ENCODE assay signal across 22 cellular contexts in genomic region chr4:161496-162284, GRCh38. TPM values are rescaled to one million over a fixed set of nuclear protein-coding genes. Genes with fewer than 3 reads are reported as not detected.
DNase-seq lines count a peak whose midpoint lies in the region; ATAC-seq, FAIRE-seq and TF ChIP-seq lines count a peak whose summit lies in the region.
"Had no signal": no experiment of that assay in that cellular context is flagged by ENCODE, and none has a peak within 500 bp of the region (broad histone marks: within the 10 kb centered on the region; RNA-seq: fewer than 3 reads in every experiment).

No MANE protein-coding gene starts in this region.

- no peak for TF ChIP-seq RAD21 in H1 (IDR thresholded peaks at IDR 0.05 in 1 of 2, conservative IDR thresholded peaks at IDR 0.05 in 1 of 2; ENCODE audit: low read depth in 2 of 2, low read length in 2 of 2)

- no peak overlapping the region for H3K4me3 Mint-ChIP-seq in progenitor cell of endocrine pancreas (ENCODE audit: low read depth)
- H3K4me3 Mint-ChIP-seq: naive thymus-derived CD8-positive, alpha-beta T cell had no signal

- H2AFZ ChIP-seq in H1 (ENCODE audit: low read length), result no peak overlapping the region

- H4K8ac ChIP-seq in H1 (ENCODE audit: extremely low read depth, insufficient read depth, low read length), result no peak overlapping the region

- CTCF ChIA-PET in H1 (lab: Charles Lee; ENCODE audit: partially characterized antibody), result no interaction called here

- H2BK20ac ChIP-seq in H1 (ENCODE audit: low read length), result no peak overlapping the region

- TF ChIP-seq CTCF in H1 (IDR thresholded peaks at IDR 0.05; ENCODE audit: control extremely low read depth in 1 of 3, insufficient read depth in 1 of 3, low read depth in 1 of 3, low read length in 3 of 3), result no peak
- TF ChIP-seq CTCF in progenitor cell of endocrine pancreas (IDR thresholded peaks at IDR 0.05; ENCODE audit: unreplicated experiment), result no peak
- TF ChIP-seq CTCF in omental fat pad (IDR thresholded peaks at IDR 0.05), result no peak

- H3K4me1 Mint-ChIP-seq in progenitor cell of endocrine pancreas (ENCODE audit: low read depth), result no peaks in the 10 kb centered on the region
- H3K4me1 Mint-ChIP-seq: naive thymus-derived CD8-positive, alpha-beta T cell had no signal

- DNase-seq in DMS 273 (lab: John Stamatoyannopoulos, UW; ENCODE audit: unreplicated experiment) (peak; percentile 5), DMS 273 treated with DMSO at 0.1 percent for 48 hours (lab: John Stamatoyannopoulos, UW) (no peak), NAMALWA (ENCODE audit: low spot score) (peak; percentile 6), H1 (ENCODE audit: low read depth in 1 of 2, low spot score in 2 of 2) (no peak), progenitor cell of endocrine pancreas (ENCODE audit: low spot score, unreplicated experiment) (no peak), omental fat pad (ENCODE audit: low spot score) (no peak)
- no peak for DNase-seq in activated CD4-positive, alpha-beta T cell treated with anti-CD3 and anti-CD28 coated beads, Interleukin-2, amount 50 U/mL, for 4 hours
- DNase-seq: activated CD4-positive, alpha-beta T cell treated with anti-CD3 and anti-CD28 coated beads for 4 hours; adrenal gland; central memory CD4-positive, alpha-beta T cell; effector CD4-positive, alpha-beta T cell; naive thymus-derived CD8-positive, alpha-beta T cell; NCI-H2107; NCI-H510A treated with DMSO at 0.1 percent for 48 hours; small intestine; stimulated activated CD4-positive, alpha-beta T cell treated with anti-CD3 and anti-CD28 coated beads, Interleukin-2, amount 100 ng/mL, for 48 hours had no signal

- H2AK5ac ChIP-seq in H1 (ENCODE audit: low read depth, low read length), result no peak overlapping the region

- H3K4me1 ChIP-seq in H1 (replicated peaks in 1 of 4; ENCODE audit: control insufficient read depth in 3 of 4, insufficient read depth in 4 of 4, low read length in 3 of 4), result no peaks in the 10 kb centered on the region
- H3K4me1 ChIP-seq: adrenal gland had no signal

- POLR2A ChIA-PET in H1 (lab: Charles Lee; ENCODE audit: partially characterized antibody), result no interaction called here

- no peaks in the 10 kb centered on the region for H3K79me1 ChIP-seq in H1 (ENCODE audit: low read depth, low read length)

- no peak overlapping the region for H3K4me2 ChIP-seq in H1 (ENCODE audit: insufficient read depth in 1 of 2, low read depth in 2 of 2, low read length in 2 of 2)
- H3K4me2 ChIP-seq: KMS-11 had no signal

- peak overlapping the region; percentile 69 for H3K27ac Mint-ChIP-seq in progenitor cell of endocrine pancreas
- H3K27ac Mint-ChIP-seq: naive thymus-derived CD8-positive, alpha-beta T cell had no signal

- TF ChIP-seq POLR2A in H1 (IDR thresholded peaks at IDR 0.05; ENCODE audit: control extremely low read depth in 1 of 2, low read depth in 2 of 2, low read length in 2 of 2), result no peak

- no peak overlapping the region for H2BK12ac ChIP-seq in H1 (ENCODE audit: low read depth, low read length)

- no peaks in the 10 kb centered on the region for H3K27me3 ChIP-seq in H1 (replicated peaks in 1 of 4; ENCODE audit: control insufficient read depth in 3 of 4, extremely low read depth in 1 of 4, insufficient read depth in 3 of 4, low read length in 3 of 4)
- H3K27me3 ChIP-seq: adrenal gland had no signal

- H3K79me2 ChIP-seq in H1 (ENCODE audit: control insufficient read depth in 1 of 2, insufficient read depth in 2 of 2, low read length in 2 of 2), result peaks cover 0 to 4% of the 10 kb centered on the region in 2 experiments; a peak in 1 of 4 replicates

- no peaks in the 10 kb centered on the region for H4K20me1 ChIP-seq in H1 (replicated peaks in 1 of 2; ENCODE audit: control insufficient read depth in 1 of 2, insufficient read depth in 2 of 2, low read length in 2 of 2)

- 95% methylated on average over 4 of the region's 4 CpGs; no CpG with 5 or more reads in 1 of the 2 experiments for WGBS in H1 (ENCODE audit: extremely low coverage in 1 of 2, insufficient coverage in 1 of 2, insufficient read length in 1 of 2, insufficient replicate concordance in 2 of 2, low coverage in 1 of 2, low lambda C conversion rate in 2 of 2, missing lambda C conversion rate in 1 of 2), 2 experiments

- H2BK5ac ChIP-seq in H1 (ENCODE audit: low read depth, low read length), result no peak overlapping the region

- no peak overlapping the region for H3K14ac ChIP-seq in H1 (ENCODE audit: insufficient read length)

- peaks cover 54% of the 10 kb centered on the region for H3K36me3 Mint-ChIP-seq in progenitor cell of endocrine pancreas (ENCODE audit: insufficient read depth)

- H3K18ac ChIP-seq in H1 (ENCODE audit: extremely low read depth, low read length), result no peak overlapping the region

- no peak overlapping the region for H2BK120ac ChIP-seq in H1 (replicated peaks; ENCODE audit: low read depth, low read length)

- no peak overlapping the region for H2BK15ac ChIP-seq in H1 (ENCODE audit: low read length)

- no peaks in the 10 kb centered on the region for H3K27me3 Mint-ChIP-seq in progenitor cell of endocrine pancreas
- H3K27me3 Mint-ChIP-seq: naive thymus-derived CD8-positive, alpha-beta T cell had no signal

- no peak overlapping the region for H3K4ac ChIP-seq in H1 (replicated peaks; ENCODE audit: insufficient read length, low read depth, low read length)

- no peak overlapping the region for H3K56ac ChIP-seq in H1 (replicated peaks; ENCODE audit: insufficient read length, low read depth, low read length)

- H3K27ac ChIP-seq in H1 (ENCODE audit: low read depth, low read length), result no peak overlapping the region
- H3K27ac ChIP-seq: 22Rv1, adrenal gland, KMS-11 had no signal

- FAIRE-seq in H1 (lab: Jason Lieb, UNC), result no peak
- FAIRE-seq: GM12892, small intestine, urothelium cell line had no signal

- H3K9me3 Mint-ChIP-seq in progenitor cell of endocrine pancreas (ENCODE audit: low read depth), result peaks cover 38% of the 10 kb centered on the region

- ATAC-seq in omental fat pad (ENCODE audit: low FRiP score) (no peak), GM21447 (IDR thresholded peaks at IDR 0.05; ENCODE audit: unreplicated experiment) (no peak)
- ATAC-seq: naive thymus-derived CD8-positive, alpha-beta T cell had no signal

- H3K9me3 ChIP-seq in H1 (ENCODE audit: insufficient read depth in 2 of 2, low read depth in 1 of 2, low read length in 1 of 2), result peaks cover 57 to 59% of the 10 kb centered on the region in 2 experiments

- H3K36me3 ChIP-seq in H1 (ENCODE audit: control insufficient read depth in 2 of 4, insufficient read depth in 4 of 4, low read length in 3 of 4), result peaks cover 0 to 55% (median 21%) of the 10 kb centered on the region in 4 experiments; a peak in 6 of 8 replicates
- H3K36me3 ChIP-seq: adrenal gland had no signal

- 0 out of 8 replicates have a peak overlapping the region, but pooled peaks of 1 of the 4 experiments have one; percentile 2 for H3K4me3 ChIP-seq in H1 (ENCODE audit: extremely low read depth in 1 of 4, insufficient read depth in 2 of 4, low read depth in 3 of 4, low read length in 4 of 4)
- H3K4me3 ChIP-seq: lung had no signal

- H3K9ac ChIP-seq in H1 (replicated peaks in 1 of 4; ENCODE audit: extremely low read depth in 1 of 4, low read depth in 3 of 4, low read length in 3 of 4), result no peak overlapping the region
- H3K9ac ChIP-seq: KMS-11 had no signal

- no peak overlapping the region for H4K91ac ChIP-seq in H1 (replicated peaks; ENCODE audit: insufficient read length, low read length)

- no peaks in the 10 kb centered on the region for H3K23me2 ChIP-seq in H1 (ENCODE audit: low read depth, low read length)

- no peak overlapping the region for H4K5ac ChIP-seq in H1 (ENCODE audit: insufficient read length, low read depth, low read length)

- no peak for TF ChIP-seq EP300 in H1 (IDR thresholded peaks at IDR 0.05; ENCODE audit: borderline replicate concordance in 1 of 2, low read depth in 2 of 2, low read length in 2 of 2)

- H3K23ac ChIP-seq in H1 (ENCODE audit: insufficient read length), result no peak overlapping the region

TF ChIP-seq in H1, 55 proteins besides CTCF, POLR2A, EP300 and RAD21:
- no peak for TF ChIP-seq EZH2 (IDR thresholded peaks at IDR 0.05; ENCODE audit: low read depth, low read length, severe bottlenecking)
- peak; percentile 96 for TF ChIP-seq ZNF274 (IDR thresholded peaks at IDR 0.05; ENCODE audit: borderline replicate concordance, extremely low read depth, low read length)
- no peak for TF ChIP-seq BACH1 (IDR thresholded peaks at IDR 0.05; ENCODE audit: low read length)
TF ChIP-seq in H1: peak in this region for 1.

RNA-seq across cellular contexts. Expression of gene ZNF718, which starts 37.4 kb away (rescaled TPM):
- 19.4 and 19.5 TPM in 2 replicates for total RNA-seq in H1 (2021; fragmentation: NEBNext Ultra II Directional; extraction: Animal tissue kit (Norgen Biotek cat#: 25700))
- 3.3 and 4.6 TPM in 2 replicates for polyA plus RNA-seq in H1 (2011; rRNA removed)
- polyA plus RNA-seq in H1 (2011; cell fraction: cytosol; rRNA removed), result 6.4 TPM
- polyA plus RNA-seq in H1 (2011; cell fraction: nucleus; rRNA removed), result 7.8 TPM
- polyA plus RNA-seq in H1 (2012, experiment 1 of 2), result 4.6 to 6.4 TPM (median 5.6 TPM) in 4 replicates
- polyA plus RNA-seq in H1 (2012, experiment 2 of 2), result 0.98 TPM
- 9.9 TPM for polyA plus RNA-seq in H1 (2013, experiment 1 of 2)
- polyA plus RNA-seq in H1 (2013, experiment 2 of 2), result 9.2 TPM
- polyA minus RNA-seq in H1 (2011; rRNA and poly(A)+ RNA removed), result 12.8 and 16.7 TPM in 2 replicates
- polyA minus RNA-seq in H1 (2011; cell fraction: cytosol; rRNA and poly(A)+ RNA removed), result 16.0 TPM
- polyA minus RNA-seq in H1 (2011; cell fraction: nucleus; rRNA and poly(A)+ RNA removed), result 52.7 TPM
- 9.3 and 10.3 TPM in 2 replicates for total RNA-seq in progenitor cell of endocrine pancreas
- total RNA-seq in omental fat pad, result 10 to 100 TPM in 1 of 4 donors, 1 to 10 TPM in 3; 3.6 to 14.7 (median 4.6) TPM

Comparison
In these comparisons a context has a peak if more than half of its experiments do, and no peak if none do; other contexts are left out.
1. DNase-seq: peak in DMS 273 (single experiment) and NAMALWA (single experiment); none in DMS 273 treated with DMSO at 0.1 percent for 48 hours (single experiment), H1 (0 of 2), progenitor cell of endocrine pancreas (single experiment), omental fat pad (single experiment) and activated CD4-positive, alpha-beta T cell treated with anti-CD3 and anti-CD28 coated beads, Interleukin-2, amount 50 U/mL, for 4 hours (0 of 2).